In the genomic region with DNA sequence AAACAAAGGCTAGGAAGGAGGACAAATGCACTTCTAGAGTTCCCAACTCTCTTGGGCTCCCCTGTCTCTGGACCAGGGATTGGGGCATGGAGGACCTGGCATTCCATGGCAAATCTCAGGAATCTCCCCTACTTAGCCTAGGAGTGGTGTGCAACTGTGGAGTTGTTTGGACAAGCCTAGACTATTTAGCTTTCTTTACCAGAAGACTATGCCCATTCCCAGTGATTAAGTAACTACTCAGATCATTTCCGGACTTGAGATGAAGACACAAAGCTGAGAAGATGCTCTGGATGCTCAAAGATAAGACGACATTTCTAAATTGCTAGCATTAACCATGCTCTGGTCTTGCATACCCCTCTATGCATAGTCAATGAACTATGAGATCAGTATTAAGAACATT, we compare ENCODE assay signal across 17 cellular contexts. TPM values are rescaled to one million over a fixed set of nuclear protein-coding genes. Genes with fewer than 3 reads are reported as not detected.
DNase-seq lines count a peak whose midpoint lies in the region; FAIRE-seq and TF ChIP-seq lines count a peak whose summit lies in the region.
"Had no signal": no experiment of that assay in that cellular context is flagged by ENCODE, and none has a peak within 500 bp of the region (broad histone marks: within the 10 kb centered on the region; RNA-seq: fewer than 3 reads in every experiment).

No MANE protein-coding gene starts in this region.

- WGBS in smooth muscle cell (ENCODE audit: low lambda C conversion rate), result 78% methylated on average over 2 of the region's 2 CpGs

- TF ChIP-seq CTCF in D721Med (IDR thresholded peaks at IDR 0.05; ENCODE audit: insufficient read depth, missing control alignments), result no peak
- no peak for TF ChIP-seq CTCF in epithelial cell of esophagus (IDR thresholded peaks at IDR 0.05; ENCODE audit: insufficient read depth, low read depth, low read length, missing control alignments)
- TF ChIP-seq CTCF in smooth muscle cell (IDR thresholded peaks at IDR 0.05; ENCODE audit: borderline replicate concordance, insufficient read depth, poor library complexity, severe bottlenecking), result no peak
- no peak for TF ChIP-seq CTCF in A673 (conservative IDR thresholded peaks at IDR 0.05; ENCODE audit: low read depth, low read length)
- TF ChIP-seq CTCF in GM13977 (IDR thresholded peaks at IDR 0.05; ENCODE audit: extremely low read depth, insufficient read depth, missing control alignments), result no peak

- no peak overlapping the region for H2AFZ ChIP-seq in smooth muscle cell (ENCODE audit: low read depth)
- H2AFZ ChIP-seq: GM23338 had no signal

- no peak overlapping the region for H3K4me2 ChIP-seq in smooth muscle cell
- H3K4me2 ChIP-seq: GM23338 had no signal

- H3K9ac ChIP-seq in smooth muscle cell (ENCODE audit: low read depth), result no peak overlapping the region

- H4K20me1 ChIP-seq in smooth muscle cell (ENCODE audit: low read depth), result no peaks in the 10 kb centered on the region

- no peaks in the 10 kb centered on the region for H3F3A ChIP-seq in smooth muscle cell (ENCODE audit: low read depth)

- H3K4me1 ChIP-seq in smooth muscle cell (ENCODE audit: low read depth), result peaks cover 5% of the 10 kb centered on the region
- no peaks in the 10 kb centered on the region for H3K4me1 ChIP-seq in A673 (ENCODE audit: insufficient read depth, low read length, poor library complexity, severe bottlenecking)
- H3K4me1 ChIP-seq: BE2C had no signal

- H3K9me3 ChIP-seq in smooth muscle cell (replicated peaks; ENCODE audit: low read depth), result no peaks in the 10 kb centered on the region
- no peaks in the 10 kb centered on the region for H3K9me3 ChIP-seq in A673 (ENCODE audit: low read depth, low read length, poor library complexity, severe bottlenecking)
- H3K9me3 ChIP-seq: BE2C had no signal

- FAIRE-seq in D721Med (lab: Jason Lieb, UNC), result peak; percentile 51
- peak; percentile 20 for FAIRE-seq in HTR-8/SVneo (lab: Jason Lieb, UNC)
- FAIRE-seq: G401.6, GM12891, GM18507, H54 had no signal

- POLR2A ChIA-PET in A673 (lab: Charles Lee; ENCODE audit: low non-redundant PET), result no interaction called here

- H3K27me3 ChIP-seq in smooth muscle cell (ENCODE audit: low read depth), result no peaks in the 10 kb centered on the region
- peaks cover 14% of the 10 kb centered on the region for H3K27me3 ChIP-seq in A673 (replicated peaks; ENCODE audit: insufficient read depth, low read depth, low read length, poor library complexity)

- no peaks in the 10 kb centered on the region for H3K79me2 ChIP-seq in smooth muscle cell (ENCODE audit: low read depth)

- no peak overlapping the region for H3K4me3 ChIP-seq in epithelial cell of esophagus (ENCODE audit: low read length)
- no peak overlapping the region for H3K4me3 ChIP-seq in smooth muscle cell
- no peak overlapping the region for H3K4me3 ChIP-seq in A673 (ENCODE audit: low read depth, low read length, poor library complexity, severe bottlenecking)
- H3K4me3 ChIP-seq: GM23338 had no signal

- no peak for DNase-seq in D721Med (ENCODE audit: insufficient read length, low spot score)
- DNase-seq in HTR-8/SVneo (ENCODE audit: insufficient read length, low spot score), result no peak
- peak; percentile 86 for DNase-seq in epithelial cell of esophagus (ENCODE audit: low read depth)
- no peak for DNase-seq in smooth muscle cell (lab: John Stamatoyannopoulos, UW; ENCODE audit: unreplicated experiment)
- DNase-seq in A673 (ENCODE audit: low spot score), result no peak
- DNase-seq in GM13977 (ENCODE audit: low spot score), result no peak
- DNase-seq: ACHN; BE2C; C1 segment of cervical spinal cord; CD4-positive, CD25-positive, alpha-beta regulatory T cell; CD8-positive, alpha-beta memory T cell; COR-L47 had no signal

- in situ Hi-C loops in GM13977 (cut with MboI; ENCODE audit: low pct_unique_long_range_greater_than_20kb, low sequenced_read_pairs, unreplicated experiment), result no loop called here

- H3K27ac ChIP-seq in smooth muscle cell (ENCODE audit: low read depth) (peak overlapping the region; percentile 87), A673 (ENCODE audit: low read depth, low read length, poor library complexity, severe bottlenecking) (no peak overlapping the region)

- intact Hi-C loops in A673 (cut with micrococcal nuclease; ENCODE audit: unreplicated experiment), result no loop called here

- H3K36me3 ChIP-seq in smooth muscle cell (ENCODE audit: low read depth), result no peaks in the 10 kb centered on the region
- no peaks in the 10 kb centered on the region for H3K36me3 ChIP-seq in A673 (ENCODE audit: insufficient read depth, low read length, poor library complexity, severe bottlenecking)
- H3K36me3 ChIP-seq: BE2C had no signal

- no TSS peak for BruUV-seq in A673 (replicated peaks; lab: Mats Ljungman, UMichigan)

- CTCF ChIA-PET in A673 (lab: Charles Lee), result no interaction called here

RNA-seq across cellular contexts. Expression of gene MARK1, which starts 13.7 kb away (rescaled TPM):
- total RNA-seq in smooth muscle cell, result 5.5 and 5.6 TPM in 2 replicates
- 2.5 and 4.4 TPM in 2 replicates for polyA plus RNA-seq in smooth muscle cell
- 5.1 and 6.9 TPM in 2 replicates for total RNA-seq in A673 (2021)
- total RNA-seq: CD4-positive, CD25-positive, alpha-beta regulatory T cell had no signal
- polyA plus RNA-seq: CD8-positive, alpha-beta memory T cell had no signal
